1 cellular context compared by ENCODE assay signal in genomic region chr15:65512807-65513416, GRCh38.
TF ChIP-seq lines count a peak whose summit lies in the region.

No MANE protein-coding gene starts in this region.

TF ChIP-seq in GM12878, 131 proteins besides CTCF, POLR2A, EP300 and RAD21 (continued from another document):
- TF ChIP-seq, protein P1, sequence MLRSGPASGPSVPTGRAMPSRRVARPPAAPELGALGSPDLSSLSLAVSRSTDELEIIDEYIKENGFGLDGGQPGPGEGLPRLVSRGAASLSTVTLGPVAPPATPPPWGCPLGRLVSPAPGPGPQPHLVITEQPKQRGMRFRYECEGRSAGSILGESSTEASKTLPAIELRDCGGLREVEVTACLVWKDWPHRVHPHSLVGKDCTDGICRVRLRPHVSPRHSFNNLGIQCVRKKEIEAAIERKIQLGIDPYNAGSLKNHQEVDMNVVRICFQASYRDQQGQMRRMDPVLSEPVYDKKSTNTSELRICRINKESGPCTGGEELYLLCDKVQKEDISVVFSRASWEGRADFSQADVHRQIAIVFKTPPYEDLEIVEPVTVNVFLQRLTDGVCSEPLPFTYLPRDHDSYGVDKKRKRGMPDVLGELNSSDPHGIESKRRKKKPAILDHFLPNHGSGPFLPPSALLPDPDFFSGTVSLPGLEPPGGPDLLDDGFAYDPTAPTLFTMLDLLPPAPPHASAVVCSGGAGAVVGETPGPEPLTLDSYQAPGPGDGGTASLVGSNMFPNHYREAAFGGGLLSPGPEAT (IDR thresholded peaks at IDR 0.05; ENCODE audit: low read depth), result peak; percentile 34; the same call in 1 of the 2 replicates
- TF ChIP-seq PML (IDR thresholded peaks at IDR 0.05; ENCODE audit: low read length), result no peak
- TF ChIP-seq BHLHE40 (IDR thresholded peaks at IDR 0.05; ENCODE audit: borderline replicate concordance in 1 of 2, low read depth in 2 of 2, low read length in 1 of 2), result peak; percentile 51 to 57; a peak in 3 of 4 replicates
- no peak for TF ChIP-seq CBX5 (IDR thresholded peaks at IDR 0.05; ENCODE audit: low read depth)
